ENCODE assay signal across 1 cellular context in the genomic region with DNA sequence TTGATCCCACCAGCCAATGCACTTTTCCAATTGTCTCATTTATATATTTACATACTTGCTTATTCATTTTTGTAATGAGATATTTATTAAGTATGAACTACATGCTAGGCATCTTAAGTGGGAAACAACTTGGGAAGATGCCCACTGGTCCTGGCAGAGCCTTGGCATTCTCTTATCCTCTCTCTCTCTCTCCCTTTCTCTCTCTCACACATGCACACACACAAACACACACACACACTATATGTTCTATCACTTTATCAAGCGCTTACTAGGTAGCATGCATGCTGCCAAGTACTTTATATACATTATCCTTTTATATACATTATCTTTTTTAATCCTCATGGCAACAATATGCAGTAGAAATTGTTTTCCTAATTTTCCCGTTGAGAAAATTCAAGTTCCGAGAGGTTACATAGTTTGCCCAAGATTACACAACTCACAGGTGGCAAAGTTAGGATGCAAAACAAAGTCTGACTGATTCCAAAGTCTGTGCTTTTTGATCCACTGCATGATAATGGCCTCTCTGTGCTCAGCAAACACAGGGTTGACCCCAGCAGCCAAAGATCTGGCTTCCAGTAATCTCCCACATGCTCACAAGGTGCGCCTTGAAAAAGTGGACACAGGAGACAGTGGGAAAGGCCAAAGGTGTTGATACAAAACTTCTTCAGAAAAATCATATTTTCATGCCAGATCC.
TF ChIP-seq lines count a peak whose summit lies in the region.

No MANE protein-coding gene starts in this region.

TF ChIP-seq in HepG2, 621 proteins besides CTCF, POLR2A, EP300 and RAD21 (continued from another document and continues in another):
- TF ChIP-seq, protein P1, sequence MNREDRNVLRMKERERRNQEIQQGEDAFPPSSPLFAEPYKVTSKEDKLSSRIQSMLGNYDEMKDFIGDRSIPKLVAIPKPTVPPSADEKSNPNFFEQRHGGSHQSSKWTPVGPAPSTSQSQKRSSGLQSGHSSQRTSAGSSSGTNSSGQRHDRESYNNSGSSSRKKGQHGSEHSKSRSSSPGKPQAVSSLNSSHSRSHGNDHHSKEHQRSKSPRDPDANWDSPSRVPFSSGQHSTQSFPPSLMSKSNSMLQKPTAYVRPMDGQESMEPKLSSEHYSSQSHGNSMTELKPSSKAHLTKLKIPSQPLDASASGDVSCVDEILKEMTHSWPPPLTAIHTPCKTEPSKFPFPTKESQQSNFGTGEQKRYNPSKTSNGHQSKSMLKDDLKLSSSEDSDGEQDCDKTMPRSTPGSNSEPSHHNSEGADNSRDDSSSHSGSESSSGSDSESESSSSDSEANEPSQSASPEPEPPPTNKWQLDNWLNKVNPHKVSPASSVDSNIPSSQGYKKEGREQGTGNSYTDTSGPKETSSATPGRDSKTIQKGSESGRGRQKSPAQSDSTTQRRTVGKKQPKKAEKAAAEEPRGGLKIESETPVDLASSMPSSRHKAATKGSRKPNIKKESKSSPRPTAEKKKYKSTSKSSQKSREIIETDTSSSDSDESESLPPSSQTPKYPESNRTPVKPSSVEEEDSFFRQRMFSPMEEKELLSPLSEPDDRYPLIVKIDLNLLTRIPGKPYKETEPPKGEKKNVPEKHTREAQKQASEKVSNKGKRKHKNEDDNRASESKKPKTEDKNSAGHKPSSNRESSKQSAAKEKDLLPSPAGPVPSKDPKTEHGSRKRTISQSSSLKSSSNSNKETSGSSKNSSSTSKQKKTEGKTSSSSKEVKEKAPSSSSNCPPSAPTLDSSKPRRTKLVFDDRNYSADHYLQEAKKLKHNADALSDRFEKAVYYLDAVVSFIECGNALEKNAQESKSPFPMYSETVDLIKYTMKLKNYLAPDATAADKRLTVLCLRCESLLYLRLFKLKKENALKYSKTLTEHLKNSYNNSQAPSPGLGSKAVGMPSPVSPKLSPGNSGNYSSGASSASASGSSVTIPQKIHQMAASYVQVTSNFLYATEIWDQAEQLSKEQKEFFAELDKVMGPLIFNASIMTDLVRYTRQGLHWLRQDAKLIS (CRISPR knock-in tag; IDR thresholded peaks at IDR 0.05), result peak; percentile 43; the same call in 1 of the 2 replicates
- TF ChIP-seq ZNF772 (CRISPR knock-in tag; IDR thresholded peaks at IDR 0.05) (peak; percentile 83; the same call in 1 of the 2 replicates), DNMT1 (CRISPR knock-in tag; IDR thresholded peaks at IDR 0.05) (no peak), ZNF615 (CRISPR knock-in tag; IDR thresholded peaks at IDR 0.05; ENCODE audit: borderline replicate concordance) (no peak), HOXA3 (CRISPR knock-in tag; IDR thresholded peaks at IDR 0.05) (peak; percentile 87), MIER3 (CRISPR knock-in tag; IDR thresholded peaks at IDR 0.05; ENCODE audit: borderline replicate concordance) (no peak; the same call in 1 of the 2 replicates), NR2F1 (CRISPR knock-in tag; IDR thresholded peaks at IDR 0.05) (peak; percentile 88 to 91), CBX1 (IDR thresholded peaks at IDR 0.05; ENCODE audit: low read depth) (no peak), MYNN (CRISPR knock-in tag; IDR thresholded peaks at IDR 0.05; ENCODE audit: low read depth) (no peak), ZNF652 (CRISPR knock-in tag; IDR thresholded peaks at IDR 0.05; ENCODE audit: borderline replicate concordance, low read depth) (peak; percentile 70; the same call in 1 of the 2 replicates), SAP130 (CRISPR knock-in tag; IDR thresholded peaks at IDR 0.05; ENCODE audit: low read depth) (peak; percentile 86), ZNF552 (CRISPR knock-in tag; IDR thresholded peaks at IDR 0.05; ENCODE audit: borderline replicate concordance) (no peak), ZNF30 (CRISPR knock-in tag; IDR thresholded peaks at IDR 0.05) (no peak), SATB2 (CRISPR knock-in tag; IDR thresholded peaks at IDR 0.05) (no peak), TSC22D2 (CRISPR knock-in tag; IDR thresholded peaks at IDR 0.05; ENCODE audit: borderline replicate concordance) (no peak), CBX2 (IDR thresholded peaks at IDR 0.05; ENCODE audit: low read depth, low read length) (no peak), CBX2 (CRISPR knock-in tag; IDR thresholded peaks at IDR 0.05; ENCODE audit: low read depth) (no peak), PHB2 (IDR thresholded peaks at IDR 0.05; ENCODE audit: partially characterized antibody) (no peak), PHF20 (CRISPR knock-in tag; IDR thresholded peaks at IDR 0.05) (no peak), ZNF777 (CRISPR knock-in tag; IDR thresholded peaks at IDR 0.05) (no peak), IRX3 (CRISPR knock-in tag; IDR thresholded peaks at IDR 0.05; ENCODE audit: borderline replicate concordance, low read depth) (no peak), TGIF2 (CRISPR knock-in tag; IDR thresholded peaks at IDR 0.05) (0 out of 2 replicates have a peak, but pooled peaks have one; percentile 15), HOXA7 (CRISPR knock-in tag; IDR thresholded peaks at IDR 0.05) (no peak), RFX1 (IDR thresholded peaks at IDR 0.05) (no peak), KLF12 (CRISPR knock-in tag; IDR thresholded peaks at IDR 0.05; ENCODE audit: borderline replicate concordance) (no peak), KLF6 (CRISPR knock-in tag; IDR thresholded peaks at IDR 0.05) (no peak; the same call in 1 of the 2 replicates), KAT2B (IDR thresholded peaks at IDR 0.05; ENCODE audit: borderline replicate concordance, low read depth, low read length) (no peak), EEA1 (CRISPR knock-in tag; IDR thresholded peaks at IDR 0.05; ENCODE audit: borderline replicate concordance) (no peak), MZF1 (CRISPR knock-in tag; IDR thresholded peaks at IDR 0.05; ENCODE audit: borderline replicate concordance) (no peak)
- TF ChIP-seq, protein P2, sequence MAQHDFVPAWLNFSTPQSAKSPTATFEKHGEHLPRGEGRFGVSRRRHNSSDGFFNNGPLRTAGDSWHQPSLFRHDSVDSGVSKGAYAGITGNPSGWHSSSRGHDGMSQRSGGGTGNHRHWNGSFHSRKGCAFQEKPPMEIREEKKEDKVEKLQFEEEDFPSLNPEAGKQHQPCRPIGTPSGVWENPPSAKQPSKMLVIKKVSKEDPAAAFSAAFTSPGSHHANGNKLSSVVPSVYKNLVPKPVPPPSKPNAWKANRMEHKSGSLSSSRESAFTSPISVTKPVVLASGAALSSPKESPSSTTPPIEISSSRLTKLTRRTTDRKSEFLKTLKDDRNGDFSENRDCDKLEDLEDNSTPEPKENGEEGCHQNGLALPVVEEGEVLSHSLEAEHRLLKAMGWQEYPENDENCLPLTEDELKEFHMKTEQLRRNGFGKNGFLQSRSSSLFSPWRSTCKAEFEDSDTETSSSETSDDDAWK (CRISPR knock-in tag; IDR thresholded peaks at IDR 0.05), result no peak
- TF ChIP-seq, protein P3, sequence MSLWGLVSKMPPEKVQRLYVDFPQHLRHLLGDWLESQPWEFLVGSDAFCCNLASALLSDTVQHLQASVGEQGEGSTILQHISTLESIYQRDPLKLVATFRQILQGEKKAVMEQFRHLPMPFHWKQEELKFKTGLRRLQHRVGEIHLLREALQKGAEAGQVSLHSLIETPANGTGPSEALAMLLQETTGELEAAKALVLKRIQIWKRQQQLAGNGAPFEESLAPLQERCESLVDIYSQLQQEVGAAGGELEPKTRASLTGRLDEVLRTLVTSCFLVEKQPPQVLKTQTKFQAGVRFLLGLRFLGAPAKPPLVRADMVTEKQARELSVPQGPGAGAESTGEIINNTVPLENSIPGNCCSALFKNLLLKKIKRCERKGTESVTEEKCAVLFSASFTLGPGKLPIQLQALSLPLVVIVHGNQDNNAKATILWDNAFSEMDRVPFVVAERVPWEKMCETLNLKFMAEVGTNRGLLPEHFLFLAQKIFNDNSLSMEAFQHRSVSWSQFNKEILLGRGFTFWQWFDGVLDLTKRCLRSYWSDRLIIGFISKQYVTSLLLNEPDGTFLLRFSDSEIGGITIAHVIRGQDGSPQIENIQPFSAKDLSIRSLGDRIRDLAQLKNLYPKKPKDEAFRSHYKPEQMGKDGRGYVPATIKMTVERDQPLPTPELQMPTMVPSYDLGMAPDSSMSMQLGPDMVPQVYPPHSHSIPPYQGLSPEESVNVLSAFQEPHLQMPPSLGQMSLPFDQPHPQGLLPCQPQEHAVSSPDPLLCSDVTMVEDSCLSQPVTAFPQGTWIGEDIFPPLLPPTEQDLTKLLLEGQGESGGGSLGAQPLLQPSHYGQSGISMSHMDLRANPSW (CRISPR knock-in tag; IDR thresholded peaks at IDR 0.05; ENCODE audit: borderline replicate concordance), result peak; percentile 69; the same call in 1 of the 2 replicates
- TF ChIP-seq, protein P4, sequence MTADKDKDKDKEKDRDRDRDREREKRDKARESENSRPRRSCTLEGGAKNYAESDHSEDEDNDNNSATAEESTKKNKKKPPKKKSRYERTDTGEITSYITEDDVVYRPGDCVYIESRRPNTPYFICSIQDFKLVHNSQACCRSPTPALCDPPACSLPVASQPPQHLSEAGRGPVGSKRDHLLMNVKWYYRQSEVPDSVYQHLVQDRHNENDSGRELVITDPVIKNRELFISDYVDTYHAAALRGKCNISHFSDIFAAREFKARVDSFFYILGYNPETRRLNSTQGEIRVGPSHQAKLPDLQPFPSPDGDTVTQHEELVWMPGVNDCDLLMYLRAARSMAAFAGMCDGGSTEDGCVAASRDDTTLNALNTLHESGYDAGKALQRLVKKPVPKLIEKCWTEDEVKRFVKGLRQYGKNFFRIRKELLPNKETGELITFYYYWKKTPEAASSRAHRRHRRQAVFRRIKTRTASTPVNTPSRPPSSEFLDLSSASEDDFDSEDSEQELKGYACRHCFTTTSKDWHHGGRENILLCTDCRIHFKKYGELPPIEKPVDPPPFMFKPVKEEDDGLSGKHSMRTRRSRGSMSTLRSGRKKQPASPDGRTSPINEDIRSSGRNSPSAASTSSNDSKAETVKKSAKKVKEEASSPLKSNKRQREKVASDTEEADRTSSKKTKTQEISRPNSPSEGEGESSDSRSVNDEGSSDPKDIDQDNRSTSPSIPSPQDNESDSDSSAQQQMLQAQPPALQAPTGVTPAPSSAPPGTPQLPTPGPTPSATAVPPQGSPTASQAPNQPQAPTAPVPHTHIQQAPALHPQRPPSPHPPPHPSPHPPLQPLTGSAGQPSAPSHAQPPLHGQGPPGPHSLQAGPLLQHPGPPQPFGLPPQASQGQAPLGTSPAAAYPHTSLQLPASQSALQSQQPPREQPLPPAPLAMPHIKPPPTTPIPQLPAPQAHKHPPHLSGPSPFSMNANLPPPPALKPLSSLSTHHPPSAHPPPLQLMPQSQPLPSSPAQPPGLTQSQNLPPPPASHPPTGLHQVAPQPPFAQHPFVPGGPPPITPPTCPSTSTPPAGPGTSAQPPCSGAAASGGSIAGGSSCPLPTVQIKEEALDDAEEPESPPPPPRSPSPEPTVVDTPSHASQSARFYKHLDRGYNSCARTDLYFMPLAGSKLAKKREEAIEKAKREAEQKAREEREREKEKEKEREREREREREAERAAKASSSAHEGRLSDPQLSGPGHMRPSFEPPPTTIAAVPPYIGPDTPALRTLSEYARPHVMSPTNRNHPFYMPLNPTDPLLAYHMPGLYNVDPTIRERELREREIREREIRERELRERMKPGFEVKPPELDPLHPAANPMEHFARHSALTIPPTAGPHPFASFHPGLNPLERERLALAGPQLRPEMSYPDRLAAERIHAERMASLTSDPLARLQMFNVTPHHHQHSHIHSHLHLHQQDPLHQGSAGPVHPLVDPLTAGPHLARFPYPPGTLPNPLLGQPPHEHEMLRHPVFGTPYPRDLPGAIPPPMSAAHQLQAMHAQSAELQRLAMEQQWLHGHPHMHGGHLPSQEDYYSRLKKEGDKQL (CRISPR knock-in tag; IDR thresholded peaks at IDR 0.05; ENCODE audit: low read depth), result peak; percentile 36; the same call in 1 of the 2 replicates
- TF ChIP-seq, protein P5, sequence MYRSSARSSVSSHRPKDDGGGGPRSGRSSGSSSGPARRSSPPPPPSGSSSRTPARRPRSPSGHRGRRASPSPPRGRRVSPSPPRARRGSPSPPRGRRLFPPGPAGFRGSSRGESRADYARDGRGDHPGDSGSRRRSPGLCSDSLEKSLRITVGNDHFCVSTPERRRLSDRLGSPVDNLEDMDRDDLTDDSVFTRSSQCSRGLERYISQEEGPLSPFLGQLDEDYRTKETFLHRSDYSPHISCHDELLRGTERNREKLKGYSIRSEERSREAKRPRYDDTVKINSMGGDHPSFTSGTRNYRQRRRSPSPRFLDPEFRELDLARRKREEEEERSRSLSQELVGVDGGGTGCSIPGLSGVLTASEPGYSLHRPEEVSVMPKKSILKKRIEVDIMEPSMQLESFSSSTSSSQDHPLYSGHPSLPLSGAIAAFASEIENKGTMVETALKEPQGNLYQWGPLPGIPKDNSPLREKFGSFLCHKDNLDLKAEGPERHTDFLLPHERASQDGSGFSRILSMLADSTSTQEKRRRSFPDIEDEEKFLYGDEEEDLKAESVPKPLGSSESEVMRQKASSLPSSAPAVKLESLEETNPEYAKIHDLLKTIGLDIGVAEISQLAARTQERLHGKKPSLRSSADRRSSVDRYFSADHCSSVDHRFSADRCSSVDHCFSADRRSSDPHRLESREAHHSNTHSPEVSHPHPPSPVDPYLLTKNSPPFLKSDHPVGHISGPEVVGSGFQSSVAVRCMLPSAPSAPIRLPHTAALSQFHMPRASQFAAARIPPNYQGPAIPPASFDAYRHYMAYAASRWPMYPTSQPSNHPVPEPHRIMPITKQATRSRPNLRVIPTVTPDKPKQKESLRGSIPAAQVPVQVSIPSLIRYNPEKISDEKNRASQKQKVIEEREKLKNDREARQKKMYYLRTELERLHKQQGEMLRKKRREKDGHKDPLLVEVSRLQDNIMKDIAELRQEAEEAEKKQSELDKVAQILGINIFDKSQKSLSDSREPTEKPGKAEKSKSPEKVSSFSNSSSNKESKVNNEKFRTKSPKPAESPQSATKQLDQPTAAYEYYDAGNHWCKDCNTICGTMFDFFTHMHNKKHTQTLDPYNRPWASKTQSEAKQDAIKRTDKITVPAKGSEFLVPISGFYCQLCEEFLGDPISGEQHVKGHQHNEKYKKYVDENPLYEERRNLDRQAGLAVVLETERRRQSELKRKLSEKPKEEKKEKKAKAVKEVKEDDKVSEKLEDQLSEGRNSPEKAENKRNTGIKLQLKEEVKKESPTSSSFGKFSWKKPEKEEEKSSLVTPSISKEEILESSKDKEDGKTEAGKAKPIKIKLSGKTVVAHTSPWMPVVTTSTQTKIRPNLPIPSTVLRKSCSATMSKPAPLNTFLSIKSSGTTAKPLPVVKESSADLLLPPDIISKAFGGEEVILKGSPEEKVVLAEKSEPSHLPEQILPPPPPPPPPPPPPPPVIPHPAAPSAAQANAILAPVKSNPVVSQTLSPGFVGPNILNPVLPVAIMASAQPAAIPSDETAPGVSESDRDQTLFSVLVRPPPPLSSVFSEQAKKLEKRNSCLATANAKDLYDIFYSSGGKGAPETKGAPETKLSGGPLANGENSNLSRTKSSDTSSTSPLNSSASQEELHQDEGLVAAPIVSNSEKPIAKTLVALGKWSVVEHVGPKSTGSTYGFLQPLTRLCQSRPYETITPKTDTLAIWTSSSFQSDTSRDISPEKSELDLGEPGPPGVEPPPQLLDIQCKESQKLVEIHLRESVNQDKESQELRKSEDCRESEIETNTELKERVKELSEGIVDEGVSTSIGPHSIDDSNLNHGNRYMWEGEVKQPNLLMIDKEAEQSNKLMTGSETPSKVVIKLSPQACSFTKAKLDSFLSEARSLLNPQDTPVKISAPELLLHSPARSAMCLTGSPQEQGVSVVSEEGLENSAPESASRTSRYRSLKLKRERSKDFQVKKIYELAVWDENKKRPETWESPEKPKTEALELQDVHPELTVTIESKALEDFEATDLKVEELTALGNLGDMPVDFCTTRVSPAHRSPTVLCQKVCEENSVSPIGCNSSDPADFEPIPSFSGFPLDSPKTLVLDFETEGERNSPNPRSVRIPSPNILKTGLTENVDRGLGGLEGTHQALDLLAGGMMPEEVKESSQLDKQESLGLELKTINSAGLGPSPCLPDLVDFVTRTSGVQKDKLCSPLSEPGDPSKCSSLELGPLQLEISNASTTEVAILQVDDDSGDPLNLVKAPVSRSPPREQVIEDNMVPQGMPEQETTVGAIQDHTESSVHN (CRISPR knock-in tag; IDR thresholded peaks at IDR 0.05), result no peak
